Comparison of ENCODE assay signal across 8 cellular contexts in genomic region chr6:27251672-27252251, GRCh38. TPM values are rescaled to one million over a fixed set of nuclear protein-coding genes. Genes with fewer than 3 reads are reported as not detected.
DNase-seq lines count a peak whose midpoint lies in the region; ATAC-seq and TF ChIP-seq lines count a peak whose summit lies in the region.

No MANE protein-coding gene starts in this region.

- peak in 1 of 4 donors; percentile 25 for TF ChIP-seq POLR2A in stomach (IDR thresholded peaks at IDR 0.05)

- H3K4me3 Mint-ChIP-seq in natural killer cell: peak overlapping the region; percentile 62

- H3K36me3 ChIP-seq in stomach: peaks cover 0 to 8% (median 4%) of the 10 kb centered on the region in 4 donors

- peaks cover 0 to 87% (median 30%) of the 10 kb centered on the region in 3 donors for H3K27me3 ChIP-seq in stomach

- no peak overlapping the region for H3K27ac Mint-ChIP-seq in natural killer cell

- H3K9me3 Mint-ChIP-seq in natural killer cell: no peaks in the 10 kb centered on the region

- DNase-seq in AG09319 (ENCODE audit: extremely low read depth, low read depth) (no peak), NCI-H510A treated with DMSO at 0.1 percent for 48 hours (lab: John Stamatoyannopoulos, UW) (peak; percentile 85), epithelial cell of esophagus (ENCODE audit: low read depth) (peak; percentile 96), natural killer cell (peak; percentile 35), stomach (peak; percentile 91)
- DNase-seq in activated CD8-positive, alpha-beta memory T cell treated with anti-CD3 and anti-CD28 coated beads for 48 hours (ENCODE audit: low read depth in 2 of 3, low spot score in 2 of 3): peak in 2 of 3 experiments; percentile 27 to 50

- intact Hi-C loops in natural killer cell (cut with micrococcal nuclease): no loop called here
- intact Hi-C loops in stomach (cut with DNase I; ENCODE audit: low total_unique reads): no loop called here

- peak overlapping the region; percentile 87 to 96 (median 90) for H3K27ac ChIP-seq in stomach

- peaks cover 0 to 24% (median 18%) of the 10 kb centered on the region in 4 donors for H3K4me1 ChIP-seq in stomach

- H3K27me3 Mint-ChIP-seq in natural killer cell (ENCODE audit: low read depth in 2 of 2): peaks cover 36 to 37% of the 10 kb centered on the region in 2 donors

- WGBS in stomach, 5 donors: 2 to 8% (median 4%) methylated on average over 40 to 44 of the region's 44 CpGs

- peak; percentile 36 for TF ChIP-seq CTCF in AG09319 (IDR thresholded peaks at IDR 0.05; ENCODE audit: low read depth, low read length)
- peak; percentile 38 for TF ChIP-seq CTCF in epithelial cell of esophagus (IDR thresholded peaks at IDR 0.05; ENCODE audit: insufficient read depth, low read depth, low read length, missing control alignments)
- TF ChIP-seq CTCF in natural killer cell (IDR thresholded peaks at IDR 0.05): peak; percentile 23
- TF ChIP-seq CTCF in stomach (IDR thresholded peaks at IDR 0.05): peak in 3 of 7 experiments; percentile 18 to 42 (median 34)

- H3K9me3 ChIP-seq in stomach: no peaks in the 10 kb centered on the region

- ATAC-seq in GM18909 (IDR thresholded peaks at IDR 0.05; ENCODE audit: poor library complexity, unreplicated experiment) (peak; percentile 79), HG03135 (IDR thresholded peaks at IDR 0.05; ENCODE audit: unreplicated experiment) (peak; percentile 66), natural killer cell (peak; percentile 82 to 93 (median 87))

- H3K4me1 Mint-ChIP-seq in natural killer cell: peaks cover 0 to 9% of the 10 kb centered on the region in 2 donors

- TF ChIP-seq EP300 in stomach (IDR thresholded peaks at IDR 0.05): no peak

- H3K4me3 ChIP-seq in epithelial cell of esophagus (ENCODE audit: low read length) (peak overlapping the region; percentile 77), stomach (peak overlapping the region; percentile 55 to 70 (median 61))

- H3K36me3 Mint-ChIP-seq in natural killer cell: no peaks in the 10 kb centered on the region

RNA-seq across cellular contexts. Expression of gene PRSS16, which starts 4.3 kb away (rescaled TPM):
- total RNA-seq in natural killer cell: 1 to 10 TPM in 1 of 3 donors, not detected in 2; 2.0 TPM
- total RNA-seq in stomach: 10 to 100 TPM in 2 of 5 donors, 1 to 10 TPM in 2, not detected in 1; 2.2 to 36.2 (median 11.3) TPM
- polyA plus RNA-seq in stomach: 10 to 100 TPM in 2 of 3 donors, 1 to 10 TPM in 1; 7.4 to 23.7 (median 18.5) TPM
